In the genomic region with DNA sequence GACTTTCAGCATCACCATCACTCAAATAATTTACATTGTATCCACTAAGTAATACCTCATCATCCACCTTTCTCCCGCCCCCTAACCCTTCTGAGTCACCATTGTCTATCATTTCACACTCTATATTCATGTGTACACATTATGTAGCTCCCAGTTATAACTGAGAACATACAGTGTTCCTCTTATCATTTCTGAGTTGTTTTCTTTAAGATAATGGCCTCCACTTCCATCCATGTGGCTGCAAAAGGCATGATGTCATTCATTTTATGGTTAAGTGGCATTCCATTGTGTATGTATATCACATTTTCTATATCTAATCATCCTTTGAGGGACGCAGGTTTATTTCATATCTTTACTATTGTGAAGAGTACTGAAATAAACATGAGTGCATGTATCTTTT, we compare ENCODE assay signal across 34 cellular contexts. TPM values are rescaled to one million over a fixed set of nuclear protein-coding genes. Genes with fewer than 3 reads are reported as not detected.
"Had no signal": no experiment of that assay in that cellular context is flagged by ENCODE, and none has a peak within 500 bp of the region (broad histone marks: within the 10 kb centered on the region; RNA-seq: fewer than 3 reads in every experiment).

No MANE protein-coding gene starts in this region.

- H3K36me3 ChIP-seq: adrenal gland, esophagus muscularis mucosa, gastrocnemius medialis, heart left ventricle had no signal

- FAIRE-seq: colon had no signal

- H3K4me1 ChIP-seq: adrenal gland, esophagus muscularis mucosa, gastrocnemius medialis, heart left ventricle had no signal

- DNase-seq: activated CD4-positive, alpha-beta memory T cell treated with anti-CD3 and anti-CD28 coated beads for 36 hours; activated CD4-positive, alpha-beta T cell treated with anti-CD3 and anti-CD28 coated beads for 36 hours; activated CD4-positive, alpha-beta T cell treated with anti-CD3 and anti-CD28 coated beads, Interleukin-2, amount 10 ng/mL, durations not matched to agents 24 days and 14 days; activated CD4-positive, CD25-positive, alpha-beta regulatory T cell; activated CD4-positive, CD25-positive, alpha-beta regulatory T cell treated with anti-CD3 and anti-CD28 coated beads, Interleukin-2, amount 50 U/mL, for 72 hours; activated CD8-positive, alpha-beta memory T cell treated with anti-CD3 and anti-CD28 coated beads, Interleukin-2, amount 10 ng/mL, durations not matched to agents 7 days and 5 days; activated CD8-positive, alpha-beta memory T cell treated with anti-CD3 and anti-CD28 coated beads, Interleukin-2, amount 50 U/mL, for 4 hours; activated CD8-positive, alpha-beta T cell treated with anti-CD3 and anti-CD28 coated beads, Interleukin-2, amount 10 ng/mL, durations not matched to agents 7 days and 5 days; activated effector memory CD4-positive, alpha-beta T cell treated with anti-CD3 and anti-CD28 coated beads, Interleukin-2, amount 50 U/mL, for 16 hours; activated naive CD4-positive, alpha-beta T cell treated with anti-CD3 and anti-CD28 coated beads for 36 hours; activated naive CD8-positive, alpha-beta T cell treated with anti-CD3 and anti-CD28 coated beads for 36 hours; activated naive CD8-positive, alpha-beta T cell treated with anti-CD3 and anti-CD28 coated beads, Interleukin-2, amount 50 U/mL, for 24 hours; activated T-cell treated with anti-CD3 and anti-CD28 coated beads, Interleukin-2, amount 50 U/mL, for 1 hour; activated T-cell treated with anti-CD3 and anti-CD28 coated beads, Interleukin-2, amount 50 U/mL, for 48 hours; adrenal gland; amygdala; aorta; caudate nucleus; cortex of kidney; dermis blood vessel endothelial cell; effector CD4-positive, alpha-beta T cell; effector memory CD8-positive, alpha-beta T cell; erythroblast; foreskin keratinocyte; gastrocnemius medialis; glutamatergic neuron; heart left ventricle; T-helper 2 cell had no signal

- H3K9me3 ChIP-seq: adrenal gland, esophagus muscularis mucosa, gastrocnemius medialis, heart left ventricle had no signal

- H3K27me3 ChIP-seq: adrenal gland, esophagus muscularis mucosa, foreskin keratinocyte, gastrocnemius medialis, heart left ventricle had no signal

- ATAC-seq: activated CD4-positive, alpha-beta T cell treated with anti-CD3 and anti-CD28 coated beads for 36 hours; activated CD8-positive, alpha-beta memory T cell treated with anti-CD3 and anti-CD28 coated beads, Interleukin-2, amount 10 ng/mL, durations not matched to agents 7 days and 5 days; activated CD8-positive, alpha-beta T cell treated with anti-CD3 and anti-CD28 coated beads, Interleukin-2, amount 10 ng/mL, durations not matched to agents 7 days and 5 days; activated naive CD8-positive, alpha-beta T cell treated with anti-CD3 and anti-CD28 coated beads, Interleukin-2, amount 50 U/mL, for 24 hours; effector memory CD8-positive, alpha-beta T cell; foreskin keratinocyte; gastrocnemius medialis; heart left ventricle had no signal

- H3K27ac ChIP-seq: adrenal gland, esophagus muscularis mucosa, foreskin keratinocyte, gastrocnemius medialis, heart left ventricle had no signal

- H3K4me3 ChIP-seq: adrenal gland, esophagus muscularis mucosa, gastrocnemius medialis, heart left ventricle had no signal

RNA-seq across cellular contexts. Expression of gene NDST4, which starts 14.6 kb away (rescaled TPM):
- total RNA-seq: activated CD4-positive, alpha-beta memory T cell treated with anti-CD3 and anti-CD28 coated beads for 36 hours; activated CD4-positive, alpha-beta T cell treated with anti-CD3 and anti-CD28 coated beads for 36 hours; activated CD4-positive, alpha-beta T cell treated with anti-CD3 and anti-CD28 coated beads, Interleukin-2, amount 10 ng/mL, durations not matched to agents 24 days and 14 days; activated CD8-positive, alpha-beta memory T cell treated with anti-CD3 and anti-CD28 coated beads for 36 hours; activated CD8-positive, alpha-beta memory T cell treated with anti-CD3 and anti-CD28 coated beads, Interleukin-2, amount 10 ng/mL, durations not matched to agents 7 days and 5 days; activated CD8-positive, alpha-beta T cell treated with anti-CD3 and anti-CD28 coated beads, Interleukin-2, amount 10 ng/mL, durations not matched to agents 7 days and 5 days; activated naive CD4-positive, alpha-beta T cell treated with anti-CD3 and anti-CD28 coated beads for 36 hours; activated naive CD8-positive, alpha-beta T cell treated with anti-CD3 and anti-CD28 coated beads for 36 hours; activated T-helper 1 cell treated with anti-CD3 and anti-CD28 coated beads, Interleukin-12 subunit alpha, Interleukin-12 subunit beta, Interleukin-2, Interleukin-4 antibody, amounts not matched to agents 30 ng/mL and 10 ng/mL and 1 ng/mL, durations not matched to agents 14 hours and 24 hours and 36 hours; activated T-helper 2 cell treated with anti-CD3 and anti-CD28 coated beads, Interferon-gamma antibody, Interleukin-2, Interleukin-4, amounts not matched to agents 10 μg/mL and 5 μg/mL and 100 μg/mL, durations not matched to agents 14 hours and 24 hours and 36 hours; adrenal gland; aorta; chondrocyte; dermis blood vessel endothelial cell; esophagus muscularis mucosa; foreskin keratinocyte; gastrocnemius medialis; heart left ventricle had no signal
- polyA plus RNA-seq: aorta, foreskin keratinocyte, heart left ventricle had no signal
